9 cellular contexts compared by ENCODE assay signal in the genomic region with DNA sequence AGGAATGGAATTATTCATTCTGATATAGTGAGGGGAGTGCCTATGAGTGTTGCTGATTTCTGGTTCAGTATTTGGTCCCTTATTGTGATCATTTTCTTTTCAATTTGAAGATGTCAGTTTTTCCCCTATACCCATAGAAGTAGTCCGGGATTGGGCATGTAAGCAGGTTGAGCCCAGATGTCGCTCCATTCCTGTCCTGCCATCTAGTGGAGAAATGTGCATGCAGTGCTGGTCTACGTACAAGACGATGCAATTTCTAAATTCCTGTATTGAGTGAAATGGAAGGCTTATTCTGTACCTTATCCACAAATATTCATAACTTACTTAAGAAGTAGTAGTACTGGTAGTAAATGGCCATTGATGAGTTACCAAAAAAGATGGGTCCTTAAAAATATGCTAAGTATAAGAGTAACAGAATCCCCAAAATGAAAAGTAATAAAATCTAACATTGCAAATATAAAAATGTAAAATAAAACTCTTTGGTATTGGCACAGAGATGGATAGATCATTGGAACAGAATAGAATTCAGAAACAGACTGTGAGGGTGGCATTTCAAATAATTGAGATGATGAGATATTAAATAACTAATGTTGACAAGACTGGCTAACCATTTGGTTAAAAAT.
DNase-seq lines count a peak whose midpoint lies in the region; ATAC-seq and TF ChIP-seq lines count a peak whose summit lies in the region.
"Had no signal": no experiment of that assay in that cellular context is flagged by ENCODE, and none has a peak within 500 bp of the region (broad histone marks: within the 10 kb centered on the region; RNA-seq: fewer than 3 reads in every experiment).

No MANE protein-coding gene starts in this region.

- H3K9me3 Mint-ChIP-seq in glutamatergic neuron (ENCODE audit: unreplicated experiment): no peaks in the 10 kb centered on the region
- H3K9me3 Mint-ChIP-seq: dendritic cell treated with granulocyte-macrophage colony-stimulating factor and Interleukin-4, amounts not matched to agents 40 ng/mL and 50 ng/mL, for 4 days had no signal

- no peak overlapping the region for H3K27ac ChIP-seq in psoas muscle

- ATAC-seq in GM19467 (IDR thresholded peaks at IDR 0.05; ENCODE audit: unreplicated experiment): peak; percentile 95
- peak; percentile 95 for ATAC-seq in HG03469 (IDR thresholded peaks at IDR 0.05; ENCODE audit: unreplicated experiment)
- peak in 2 of 4 donors; percentile 62 to 64 for ATAC-seq in psoas muscle

- no peaks in the 10 kb centered on the region for H3K4me1 ChIP-seq in psoas muscle

- WGBS in psoas muscle, 3 donors: 2 to 4% (median 3%) methylated on average over 4 of the region's 4 CpGs

- intact Hi-C loops in psoas muscle (cut with DNase I): no loop called here

- no peaks in the 10 kb centered on the region for H3K9me3 ChIP-seq in psoas muscle

- H3K4me3 Mint-ChIP-seq in glutamatergic neuron (ENCODE audit: unreplicated experiment): no peak overlapping the region
- H3K4me3 Mint-ChIP-seq: dendritic cell treated with granulocyte-macrophage colony-stimulating factor and Interleukin-4, amounts not matched to agents 40 ng/mL and 50 ng/mL, for 4 days had no signal

- no peaks in the 10 kb centered on the region for H3K4me1 Mint-ChIP-seq in glutamatergic neuron (ENCODE audit: low read depth, unreplicated experiment)

- H3K27ac Mint-ChIP-seq in glutamatergic neuron (ENCODE audit: unreplicated experiment): no peak overlapping the region
- H3K27ac Mint-ChIP-seq: dendritic cell treated with granulocyte-macrophage colony-stimulating factor and Interleukin-4, amounts not matched to agents 40 ng/mL and 50 ng/mL, for 4 days had no signal

- TF ChIP-seq CTCF in glutamatergic neuron (IDR thresholded peaks at IDR 0.05; ENCODE audit: partially characterized antibody, unreplicated experiment) (peak; percentile 82), psoas muscle (IDR thresholded peaks at IDR 0.05) (peak; percentile 60)

- DNase-seq in EL: peak; percentile 44
- peak; percentile 74 for DNase-seq in NCI-H526 treated with DMSO at 0.1 percent for 48 hours (lab: John Stamatoyannopoulos, UW)
- peak; percentile 0 for DNase-seq in activated T-helper 9 cell treated with anti-CD3 and anti-CD28 coated beads, Interleukin-2, amount 50 U/mL, for 16 hours (ENCODE audit: low read depth)
- peak; percentile 60 for DNase-seq in glutamatergic neuron
- DNase-seq in psoas muscle: no peak
- no peak for DNase-seq in DMS79 (lab: John Stamatoyannopoulos, UW)

- H3K27me3 ChIP-seq in psoas muscle (ENCODE audit: insufficient read depth in 3 of 3, low read length in 2 of 3): no peaks in the 10 kb centered on the region

- no peaks in the 10 kb centered on the region for H3K36me3 ChIP-seq in psoas muscle (ENCODE audit: insufficient read depth in 1 of 2, low read depth in 1 of 2)

- no peak overlapping the region for H3K4me3 ChIP-seq in psoas muscle

- no peaks in the 10 kb centered on the region for H3K27me3 Mint-ChIP-seq in glutamatergic neuron (ENCODE audit: unreplicated experiment)
- H3K27me3 Mint-ChIP-seq: dendritic cell treated with granulocyte-macrophage colony-stimulating factor and Interleukin-4, amounts not matched to agents 40 ng/mL and 50 ng/mL, for 4 days had no signal

- no peaks in the 10 kb centered on the region for H3K36me3 Mint-ChIP-seq in glutamatergic neuron (ENCODE audit: unreplicated experiment)

Comparison
In these comparisons a context has a peak if more than half of its experiments do, and no peak if none do; other contexts are left out.
1. DNase-seq: peak in EL (single experiment), NCI-H526 treated with DMSO at 0.1 percent for 48 hours (single experiment), activated T-helper 9 cell treated with anti-CD3 and anti-CD28 coated beads, Interleukin-2, amount 50 U/mL, for 16 hours (single experiment) and glutamatergic neuron (single experiment); none in psoas muscle (0 of 2) and DMS79 (single experiment).